Comparison of ENCODE assay signal across 8 cellular contexts in the genomic region with DNA sequence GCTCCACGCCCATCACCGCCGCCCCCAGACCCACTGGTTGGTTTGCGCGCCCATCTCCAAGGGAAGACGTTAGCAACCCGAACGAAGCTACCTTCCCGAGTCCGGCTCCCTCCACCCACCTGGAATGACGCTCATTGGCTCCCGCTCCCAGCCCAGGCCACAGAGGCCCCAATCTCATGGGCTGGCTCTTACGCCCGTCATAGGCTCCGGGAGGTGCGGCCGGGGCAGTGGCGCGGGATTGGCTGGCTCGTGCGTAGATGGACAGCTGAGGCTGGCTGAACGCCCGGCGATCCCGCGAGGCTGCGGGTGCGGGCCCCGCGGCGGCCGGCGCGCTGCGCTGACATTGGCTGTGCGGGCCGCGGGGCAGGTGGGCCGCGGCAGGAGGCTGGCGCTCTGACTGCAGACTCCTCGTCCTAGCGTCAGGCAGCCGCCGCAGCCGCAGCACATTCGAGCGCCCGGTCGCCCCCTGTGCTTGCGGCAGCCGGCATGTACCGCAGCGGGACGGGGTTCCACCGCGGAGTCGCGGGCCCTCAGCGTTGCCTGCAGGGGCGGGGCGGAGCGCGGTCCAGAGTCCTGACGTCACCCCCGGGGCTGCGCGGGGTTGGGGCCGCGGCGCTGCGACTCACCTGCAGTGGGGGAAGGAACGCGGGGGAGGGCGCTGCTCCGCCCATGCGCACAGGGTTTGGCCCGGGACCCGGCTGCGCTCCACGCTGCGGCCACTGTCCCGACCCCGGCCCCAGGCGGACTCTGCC. TPM values are rescaled to one million over a fixed set of nuclear protein-coding genes. Genes with fewer than 3 reads are reported as not detected.
DNase-seq lines count a peak whose midpoint lies in the region; ATAC-seq, FAIRE-seq and TF ChIP-seq lines count a peak whose summit lies in the region.

No MANE protein-coding gene starts in this region.

- TF ChIP-seq CTCF in HepG2 (CRISPR knock-in tag; IDR thresholded peaks at IDR 0.05), result peak; percentile 72

- H3K36me3 ChIP-seq in HepG2 (replicated peaks in 1 of 2; ENCODE audit: control insufficient read depth in 1 of 2, insufficient read depth in 2 of 2, low read length in 2 of 2), result peaks cover 0 to 1% of the 10 kb centered on the region in 2 experiments; a peak in 1 of 5 replicates

- in situ Hi-C loops in HepG2 (cut with HindIII; ENCODE audit: extremely low pct_ligation_motif_present, low pct_unique_long_range_greater_than_20kb), result no loop called here

- no peak overlapping the region for H2AFZ ChIP-seq in HepG2 (ENCODE audit: low read length)

- WGBS in HepG2 (ENCODE audit: low lambda C conversion rate), result 0% methylated on average over 9 of the region's 85 CpGs

- H3K27ac ChIP-seq in HepG2 (ENCODE audit: extremely low read length, insufficient read depth, low read length), result peak overlapping the region; percentile 89

- H3K4me3 ChIP-seq in HepG2 (replicated peaks in 1 of 3; ENCODE audit: insufficient read depth in 1 of 3, low read depth in 2 of 3, low read length in 3 of 3), result peak overlapping the region; percentile 71 to 99 (median 99)

- H3K4me2 ChIP-seq in HepG2 (ENCODE audit: low read depth, low read length), result peak overlapping the region; percentile 96

- FAIRE-seq in HepG2 (lab: Jason Lieb, UNC), result peak; percentile 78

- DNase-seq in AG20443 (ENCODE audit: low spot score) (peak; percentile 99), GM19240 (ENCODE audit: insufficient read length, low spot score) (peak; percentile 97), NCI-H524 (lab: John Stamatoyannopoulos, UW) (peak; percentile 85 to 94), dermis microvascular lymphatic vessel endothelial cell (ENCODE audit: low read depth in 2 of 2) (peak; percentile 99 to 100), HepG2 (ENCODE audit: low spot score) (peak; percentile 99)
- peak; percentile 71 to 77 for DNase-seq in activated CD4-positive, alpha-beta T cell treated with anti-CD3 and anti-CD28 coated beads, Interleukin-2, amount 50 U/mL, for 4 hours
- DNase-seq in stimulated activated CD4-positive, alpha-beta T cell treated with anti-CD3 and anti-CD28 coated beads, Interleukin-2, amount 100 ng/mL, for 48 hours, result peak; percentile 84 to 85

- TF ChIP-seq POLR2A in HepG2 (IDR thresholded peaks at IDR 0.05; ENCODE audit: insufficient read depth in 1 of 2, low read depth in 2 of 2, low read length in 2 of 2), result peak; percentile 65 to 71

- intact Hi-C loops in HepG2 (cut with micrococcal nuclease; ENCODE audit: unreplicated experiment), result no loop called here

- H3K9ac ChIP-seq in HepG2 (ENCODE audit: insufficient read depth, low read depth, low read length), result peak overlapping the region; percentile 95

- no TSS peak for BruUV-seq in HepG2 (replicated peaks; lab: Mats Ljungman, UMichigan)

- peaks cover 51% of the 10 kb centered on the region for H3K4me1 ChIP-seq in HepG2 (ENCODE audit: insufficient read depth, low read length)

- POLR2A ChIA-PET in HepG2 (lab: Yijun Ruan, JAX), result interaction anchor here (0.6 to 2.3 kb wide), 12 partner anchors 9 to 1835 kb away, joined by 3 to 17 read pairs (median 3); partner anchors contain the start of gene RANGRF

- H3K9me3 ChIP-seq in HepG2 (ENCODE audit: low read length), result no peaks in the 10 kb centered on the region

- CTCF ChIA-PET in HepG2 (lab: Yijun Ruan, JAX; ENCODE audit: low intra/inter-chr PET ratio, low total read pairs), result no interaction called here

- TF ChIP-seq EP300 in HepG2 (IDR thresholded peaks at IDR 0.05; ENCODE audit: low read depth in 2 of 2, low read length in 2 of 2), result no peak; a peak in 1 of 4 replicates
- no peak for TF ChIP-seq EP300 in HepG2 (CRISPR knock-in tag; IDR thresholded peaks at IDR 0.05; ENCODE audit: borderline replicate concordance)

- ATAC-seq in HG03457 (IDR thresholded peaks at IDR 0.05; ENCODE audit: unreplicated experiment), result peak; percentile 91
- ATAC-seq in HepG2, result peak; percentile 95

- no peaks in the 10 kb centered on the region for H3K27me3 ChIP-seq in HepG2 (ENCODE audit: control insufficient read depth in 1 of 2, insufficient read depth in 2 of 2, low read length in 2 of 2)

- H3K79me2 ChIP-seq in HepG2 (ENCODE audit: insufficient read depth, low read length), result peaks cover 41% of the 10 kb centered on the region

- peak; percentile 70 for TF ChIP-seq RAD21 in HepG2 (CRISPR knock-in tag; IDR thresholded peaks at IDR 0.05)

- peaks cover 11% of the 10 kb centered on the region for H4K20me1 ChIP-seq in HepG2 (ENCODE audit: insufficient read depth, low read length)

TF ChIP-seq in HepG2, 621 proteins besides CTCF, POLR2A, EP300 and RAD21 (continues in another document):
- no peak; the same call in 1 of the 2 replicates for TF ChIP-seq ZNF34 (CRISPR knock-in tag; IDR thresholded peaks at IDR 0.05; ENCODE audit: borderline replicate concordance)
- TF ChIP-seq ZNF83 (CRISPR knock-in tag; IDR thresholded peaks at IDR 0.05; ENCODE audit: borderline replicate concordance), result no peak
- TF ChIP-seq TBP (CRISPR knock-in tag; IDR thresholded peaks at IDR 0.05), result no peak
- no peak for TF ChIP-seq ZFP62 (CRISPR knock-in tag; IDR thresholded peaks at IDR 0.05)
- TF ChIP-seq, protein P1, sequence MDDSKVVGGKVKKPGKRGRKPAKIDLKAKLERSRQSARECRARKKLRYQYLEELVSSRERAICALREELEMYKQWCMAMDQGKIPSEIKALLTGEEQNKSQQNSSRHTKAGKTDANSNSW (CRISPR knock-in tag; IDR thresholded peaks at IDR 0.05; ENCODE audit: borderline replicate concordance), result peak; percentile 74; the same call in 1 of the 2 replicates
- TF ChIP-seq CAMTA2 (CRISPR knock-in tag; IDR thresholded peaks at IDR 0.05; ENCODE audit: borderline replicate concordance), result no peak
- peak; percentile 58; the same call in 1 of the 2 replicates for TF ChIP-seq HMG20B (CRISPR knock-in tag; conservative IDR thresholded peaks at IDR 0.05)
- TF ChIP-seq, protein P2, sequence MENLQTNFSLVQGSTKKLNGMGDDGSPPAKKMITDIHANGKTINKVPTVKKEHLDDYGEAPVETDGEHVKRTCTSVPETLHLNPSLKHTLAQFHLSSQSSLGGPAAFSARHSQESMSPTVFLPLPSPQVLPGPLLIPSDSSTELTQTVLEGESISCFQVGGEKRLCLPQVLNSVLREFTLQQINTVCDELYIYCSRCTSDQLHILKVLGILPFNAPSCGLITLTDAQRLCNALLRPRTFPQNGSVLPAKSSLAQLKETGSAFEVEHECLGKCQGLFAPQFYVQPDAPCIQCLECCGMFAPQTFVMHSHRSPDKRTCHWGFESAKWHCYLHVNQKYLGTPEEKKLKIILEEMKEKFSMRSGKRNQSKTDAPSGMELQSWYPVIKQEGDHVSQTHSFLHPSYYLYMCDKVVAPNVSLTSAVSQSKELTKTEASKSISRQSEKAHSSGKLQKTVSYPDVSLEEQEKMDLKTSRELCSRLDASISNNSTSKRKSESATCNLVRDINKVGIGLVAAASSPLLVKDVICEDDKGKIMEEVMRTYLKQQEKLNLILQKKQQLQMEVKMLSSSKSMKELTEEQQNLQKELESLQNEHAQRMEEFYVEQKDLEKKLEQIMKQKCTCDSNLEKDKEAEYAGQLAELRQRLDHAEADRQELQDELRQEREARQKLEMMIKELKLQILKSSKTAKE (CRISPR knock-in tag; IDR thresholded peaks at IDR 0.05; ENCODE audit: borderline replicate concordance), result no peak
- no peak; the same call in 1 of the 2 replicates for TF ChIP-seq RCOR2 (CRISPR knock-in tag; IDR thresholded peaks at IDR 0.05)
- no peak; the same call in 1 of the 2 replicates for TF ChIP-seq ZNF205 (CRISPR knock-in tag; IDR thresholded peaks at IDR 0.05)
- no peak for TF ChIP-seq U2AF2 (IDR thresholded peaks at IDR 0.05; ENCODE audit: low read depth, low read length)
- TF ChIP-seq, protein P3, sequence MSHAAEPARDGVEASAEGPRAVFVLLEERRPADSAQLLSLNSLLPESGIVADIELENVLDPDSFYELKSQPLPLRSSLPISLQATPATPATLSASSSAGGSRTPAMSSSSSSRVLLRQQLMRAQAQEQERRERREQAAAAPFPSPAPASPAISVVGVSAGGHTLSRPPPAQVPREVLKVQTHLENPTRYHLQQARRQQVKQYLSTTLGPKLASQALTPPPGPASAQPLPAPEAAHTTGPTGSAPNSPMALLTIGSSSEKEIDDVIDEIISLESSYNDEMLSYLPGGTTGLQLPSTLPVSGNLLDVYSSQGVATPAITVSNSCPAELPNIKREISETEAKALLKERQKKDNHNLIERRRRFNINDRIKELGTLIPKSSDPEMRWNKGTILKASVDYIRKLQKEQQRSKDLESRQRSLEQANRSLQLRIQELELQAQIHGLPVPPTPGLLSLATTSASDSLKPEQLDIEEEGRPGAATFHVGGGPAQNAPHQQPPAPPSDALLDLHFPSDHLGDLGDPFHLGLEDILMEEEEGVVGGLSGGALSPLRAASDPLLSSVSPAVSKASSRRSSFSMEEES (CRISPR knock-in tag; IDR thresholded peaks at IDR 0.05), result no peak
- TF ChIP-seq PRMT3 (CRISPR knock-in tag; IDR thresholded peaks at IDR 0.05; ENCODE audit: borderline replicate concordance, low read depth), result no peak

RNA-seq across cellular contexts. Expression of gene MYH10, which starts 0.5 kb away (rescaled TPM):
- 274 and 460 TPM in 2 replicates for total RNA-seq in dermis microvascular lymphatic vessel endothelial cell
- 68.6 and 122 TPM in 2 replicates for total RNA-seq in HepG2 (2016; rRNA removed; fragmentation: Illumina TruSeq; extraction: Trizol)
- total RNA-seq in HepG2 (2016; cell fraction: cytosol; rRNA removed; fragmentation: Illumina TruSeq; extraction: Trizol; ENCODE audit: low read depth), result 7.0 and 7.2 TPM in 2 replicates
- total RNA-seq in HepG2 (2016; cell fraction: insoluble cytoplasmic fraction; rRNA removed; fragmentation: Illumina TruSeq; extraction: Trizol), result 66.9 and 98.1 TPM in 2 replicates
- total RNA-seq in HepG2 (2016; cell fraction: membrane; rRNA removed; fragmentation: Illumina TruSeq; extraction: Trizol), result 17.3 and 21.2 TPM in 2 replicates
- total RNA-seq in HepG2 (2016; cell fraction: nucleus; rRNA removed; fragmentation: Illumina TruSeq; extraction: Trizol), result 84.1 and 90.0 TPM in 2 replicates
- 43.4 and 44.1 TPM in 2 replicates for polyA plus RNA-seq in HepG2 (2011; rRNA removed)
- polyA plus RNA-seq in HepG2 (2011; cell fraction: cytosol; rRNA removed), result 31.4 and 44.1 TPM in 2 replicates
- 74.1 and 125 TPM in 2 replicates for polyA plus RNA-seq in HepG2 (2011; cell fraction: nucleus; rRNA removed)
- polyA plus RNA-seq in HepG2 (2012), result 35.7 and 50.5 TPM in 2 replicates
- 1.5 and 1.7 TPM in 2 replicates for polyA plus RNA-seq in HepG2 (2016; cell fraction: cytosol; fragmentation: Illumina TruSeq; extraction: Trizol; ENCODE audit: low read depth)
- 46.3 and 57.7 TPM in 2 replicates for polyA plus RNA-seq in HepG2 (2016; cell fraction: insoluble cytoplasmic fraction; fragmentation: Illumina TruSeq; extraction: Trizol; ENCODE audit: low read depth)
- 3.8 and 4.4 TPM in 2 replicates for polyA plus RNA-seq in HepG2 (2016; cell fraction: membrane; fragmentation: Illumina TruSeq; extraction: Trizol; ENCODE audit: low read depth)
- 88.3 and 89.7 TPM in 2 replicates for polyA plus RNA-seq in HepG2 (2016; cell fraction: nucleus; fragmentation: Illumina TruSeq; extraction: Trizol; ENCODE audit: insufficient read depth, low read depth)
- 8.2 and 85.8 TPM in 2 replicates for polyA minus RNA-seq in HepG2 (2011; rRNA and poly(A)+ RNA removed; ENCODE audit: low replicate concordance)
- polyA minus RNA-seq in HepG2 (2011; cell fraction: cytosol; rRNA and poly(A)+ RNA removed), result 60.2 and 68.5 TPM in 2 replicates
- polyA minus RNA-seq in HepG2 (2011; cell fraction: nucleus; rRNA and poly(A)+ RNA removed), result 127 and 140 TPM in 2 replicates

Comparison
In these comparisons a context has a peak if more than half of its experiments do, and no peak if none do; other contexts are left out.
1. Peak in every context shown above with its lines: DNase-seq, ATAC-seq, H3K4me3 ChIP-seq and H3K27ac ChIP-seq.